Comparison of ENCODE assay signal across 2 cellular contexts in genomic region chr3:108642526-108642925, GRCh38.
TF ChIP-seq lines count a peak whose summit lies in the region.

No MANE protein-coding gene starts in this region.

TF ChIP-seq in GM23338, 12 proteins besides CTCF, POLR2A, EP300 and RAD21 (continued from another document):
- TF ChIP-seq ZNF462 (CRISPR knock-in tag; IDR thresholded peaks at IDR 0.05) (no peak), ZNF114 (CRISPR knock-in tag; IDR thresholded peaks at IDR 0.05) (no peak), POLR2AphosphoS5 (IDR thresholded peaks at IDR 0.05; ENCODE audit: low read depth) (no peak), ZNF331 (CRISPR knock-in tag; IDR thresholded peaks at IDR 0.05; ENCODE audit: low read depth) (no peak), NANOG (IDR thresholded peaks at IDR 0.05; ENCODE audit: borderline replicate concordance) (no peak)

TF ChIP-seq in WTC11, 78 proteins besides CTCF, POLR2A, EP300 and RAD21 (continued from another document):
- no peak for TF ChIP-seq ATF2 (CRISPR knock-in tag; IDR thresholded peaks at IDR 0.05; ENCODE audit: borderline replicate concordance, low read depth)
